ENCODE assay signal across 17 cellular contexts in genomic region chr3:128454310-128454618, GRCh38. TPM values are rescaled to one million over a fixed set of nuclear protein-coding genes. Genes with fewer than 3 reads are reported as not detected.
DNase-seq lines count a peak whose midpoint lies in the region; ATAC-seq, FAIRE-seq and TF ChIP-seq lines count a peak whose summit lies in the region.
"Had no signal": no experiment of that assay in that cellular context is flagged by ENCODE, and none has a peak within 500 bp of the region (broad histone marks: within the 10 kb centered on the region; RNA-seq: fewer than 3 reads in every experiment).

No MANE protein-coding gene starts in this region.

- no peak overlapping the region for H3K4me3 ChIP-seq in H7 (ENCODE audit: insufficient read depth, low read depth, low read length)
- H3K4me3 ChIP-seq: GM23248 had no signal

- DNase-seq in Right ventricle myocardium superior (peak; percentile 13), left cardiac atrium (no peak), chondrocyte (ENCODE audit: low spot score) (peak; percentile 53), H7 (no peak), RCC 7860 (ENCODE audit: low spot score) (no peak)
- DNase-seq in stimulated activated effector memory CD8-positive, alpha-beta T cell treated with anti-CD3 and anti-CD28 coated beads, Interleukin-12 subunit alpha, Interleukin-12 subunit beta, amount 100 ng/mL, for 72 hours (ENCODE audit: low spot score in 2 of 2), result no peak
- DNase-seq: Caco-2; CD4-positive, alpha-beta T cell; GM23248; HCEC 1CT had no signal

- no peaks in the 10 kb centered on the region for H3K36me3 ChIP-seq in H7 (replicated peaks; ENCODE audit: control insufficient read depth, insufficient read depth, low read length)

- peaks cover 2% of the 10 kb centered on the region for H3K36me3 Mint-ChIP-seq in chondrocyte (ENCODE audit: low read depth)
- H3K36me3 Mint-ChIP-seq in stimulated activated effector memory CD8-positive, alpha-beta T cell treated with anti-CD3 and anti-CD28 coated beads, Interleukin-12 subunit alpha, Interleukin-12 subunit beta, amount 100 ng/mL, for 72 hours, result peaks cover 5% of the 10 kb centered on the region

- no peak overlapping the region for H3K4me3 Mint-ChIP-seq in chondrocyte (ENCODE audit: unreplicated experiment)
- H3K4me3 Mint-ChIP-seq in stimulated activated effector memory CD8-positive, alpha-beta T cell treated with anti-CD3 and anti-CD28 coated beads, Interleukin-12 subunit alpha, Interleukin-12 subunit beta, amount 100 ng/mL, for 72 hours, result no peak overlapping the region
- H3K4me3 Mint-ChIP-seq: B cell; CD4-positive, alpha-beta T cell had no signal

- H3K27ac Mint-ChIP-seq in chondrocyte (ENCODE audit: unreplicated experiment), result no peak overlapping the region
- H3K27ac Mint-ChIP-seq in stimulated activated effector memory CD8-positive, alpha-beta T cell treated with anti-CD3 and anti-CD28 coated beads, Interleukin-12 subunit alpha, Interleukin-12 subunit beta, amount 100 ng/mL, for 72 hours, result peak overlapping the region; percentile 63
- H3K27ac Mint-ChIP-seq: B cell; CD4-positive, alpha-beta T cell had no signal

- no peak for ATAC-seq in Right ventricle myocardium superior (ENCODE audit: poor library complexity)
- no peak for ATAC-seq in left cardiac atrium
- ATAC-seq in stimulated activated effector memory CD8-positive, alpha-beta T cell treated with anti-CD3 and anti-CD28 coated beads, Interleukin-12 subunit alpha, Interleukin-12 subunit beta, amount 100 ng/mL, for 72 hours, result no peak
- ATAC-seq: HepG2 had no signal

- H3K4me1 Mint-ChIP-seq in chondrocyte (ENCODE audit: low read depth), result no peaks in the 10 kb centered on the region
- H3K4me1 Mint-ChIP-seq in stimulated activated effector memory CD8-positive, alpha-beta T cell treated with anti-CD3 and anti-CD28 coated beads, Interleukin-12 subunit alpha, Interleukin-12 subunit beta, amount 100 ng/mL, for 72 hours, result peaks cover 15% of the 10 kb centered on the region
- H3K4me1 Mint-ChIP-seq: B cell had no signal

- H3K27me3 Mint-ChIP-seq in chondrocyte (ENCODE audit: low read depth), result peaks cover 63% of the 10 kb centered on the region

- no peak for FAIRE-seq in RCC 7860 (lab: Jason Lieb, UNC)
- FAIRE-seq: D721Med, G401.6, GM12891, HepG2 had no signal

- intact Hi-C loops in Right ventricle myocardium superior (cut with DNase I) (no loop called here), left cardiac atrium (cut with DNase I) (no loop called here)

- TF ChIP-seq CTCF in chondrocyte (IDR thresholded peaks at IDR 0.05), result no peak

- H3K9me3 Mint-ChIP-seq in chondrocyte (ENCODE audit: low read depth), result no peaks in the 10 kb centered on the region
- peaks cover 3% of the 10 kb centered on the region for H3K9me3 Mint-ChIP-seq in stimulated activated effector memory CD8-positive, alpha-beta T cell treated with anti-CD3 and anti-CD28 coated beads, Interleukin-12 subunit alpha, Interleukin-12 subunit beta, amount 100 ng/mL, for 72 hours

- H3K27me3 ChIP-seq in H7 (ENCODE audit: control insufficient read depth, insufficient read depth, low read length), result no peaks in the 10 kb centered on the region; the same call in none of the 2 replicates

RNA-seq across cellular contexts. Expression of gene DNAJB8, which starts 12.4 kb away (rescaled TPM):
- not detected for total RNA-seq in Right ventricle myocardium superior
- not detected for total RNA-seq in left cardiac atrium
- total RNA-seq in chondrocyte, result not detected in 3 replicates
- total RNA-seq in H7 (2014; rRNA removed; shearing (Covaris generic)), result not detected in 2 replicates
- total RNA-seq: A172; B cell; Caco-2; CD4-positive, alpha-beta T cell; GM23248; H4; HepG2 had no signal

RNA-seq across cellular contexts. Expression of gene GATA2, which starts 38.7 kb away (rescaled TPM):
- total RNA-seq in Right ventricle myocardium superior, result 8.3 TPM
- total RNA-seq in left cardiac atrium, result 10 to 100 TPM in 1 of 2 donors, 1 to 10 TPM in 1; 8.9 to 23.8 TPM
- 0.10 to 0.44 TPM in 2 of 3 replicates, not detected in the other for total RNA-seq in chondrocyte
- total RNA-seq in H7 (2014; rRNA removed; shearing (Covaris generic)), result 3.9 and 5.4 TPM in 2 replicates
- total RNA-seq: B cell had no signal

Comparison
In these comparisons a context has a peak if more than half of its experiments do, and no peak if none do; other contexts are left out.
1. DNase-seq: peak in Right ventricle myocardium superior (single experiment) and chondrocyte (single experiment); none in left cardiac atrium (single experiment), stimulated activated effector memory CD8-positive, alpha-beta T cell treated with anti-CD3 and anti-CD28 coated beads, Interleukin-12 subunit alpha, Interleukin-12 subunit beta, amount 100 ng/mL, for 72 hours (0 of 2), H7 (single experiment) and RCC 7860 (single experiment).